In genomic region chr16:81237942-81238295, GRCh38 we compare ENCODE assay signal across 14 cellular contexts. TPM values are rescaled to one million over a fixed set of nuclear protein-coding genes. Genes with fewer than 3 reads are reported as not detected.
A peak's percentile ranks its signal among the peaks of the same experiment; 100 is the strongest.
DNase-seq lines count a peak whose midpoint lies in the region; ATAC-seq and TF ChIP-seq lines count a peak whose summit lies in the region.
"Had no signal": no experiment of that assay in that cellular context is flagged by ENCODE, and none has a peak within 500 bp of the region (broad histone marks: within the 10 kb centered on the region; RNA-seq: fewer than 3 reads in every experiment).

No MANE protein-coding gene starts in this region.

- H3K4me3 ChIP-seq in HUES48 (ENCODE audit: low read depth, low read length) (peak overlapping the region; percentile 50; the same call in 1 of the 2 replicates), choroid plexus epithelial cell (ENCODE audit: low read depth, low read length) (peak overlapping the region; percentile 55), lower lobe of right lung (no peak overlapping the region), stomach smooth muscle (ENCODE audit: low read length in 2 of 2) (peak overlapping the region; percentile 63 to 69)

- H3K27me3 ChIP-seq in HUES48 (ENCODE audit: control insufficient read depth, insufficient read depth, low read length) (no peaks in the 10 kb centered on the region), lower lobe of right lung (ENCODE audit: low read depth) (no peaks in the 10 kb centered on the region), stomach smooth muscle (ENCODE audit: control insufficient read depth in 1 of 2, insufficient read depth in 2 of 2, low read length in 2 of 2) (no peaks in the 10 kb centered on the region)
- H3K27me3 ChIP-seq: ovary had no signal

- H3K4me1 ChIP-seq in HUES48 (ENCODE audit: control insufficient read depth, insufficient read depth, low read length) (peaks cover 23% of the 10 kb centered on the region), lower lobe of right lung (peaks cover 5% of the 10 kb centered on the region), stomach smooth muscle (ENCODE audit: control insufficient read depth, insufficient read depth, low read length) (peaks cover 9% of the 10 kb centered on the region)

- intact Hi-C loops in lower lobe of right lung (cut with DNase I), result no loop called here

- DNase-seq in choroid plexus epithelial cell (ENCODE audit: low read depth) (no peak), lower lobe of right lung (no peak), NCI-H1436 treated with DMSO at 0.1 percent for 48 hours (lab: John Stamatoyannopoulos, UW) (no peak), Kasumi-1 (lab: John Stamatoyannopoulos, UW) (no peak), SIG-M5 (lab: John Stamatoyannopoulos, UW) (no peak)
- DNase-seq in activated effector memory CD4-positive, alpha-beta T cell treated with Interleukin-2 at 50 U/mL for 16 hours, result no peak
- DNase-seq: activated CD8-positive, alpha-beta memory T cell treated with anti-CD3 and anti-CD28 coated beads, Interleukin-2, amount 10 ng/mL, durations not matched to agents 7 days and 5 days; activated naive CD8-positive, alpha-beta T cell treated with anti-CD3 and anti-CD28 coated beads, Interleukin-2, amount 50 U/mL, for 24 hours; immature natural killer cell; T-helper 2 cell; trophoblast cell had no signal

- no peaks in the 10 kb centered on the region for H3K36me3 ChIP-seq in HUES48 (ENCODE audit: control insufficient read depth, insufficient read depth, low read length)
- no peaks in the 10 kb centered on the region for H3K36me3 ChIP-seq in lower lobe of right lung
- no peaks in the 10 kb centered on the region for H3K36me3 ChIP-seq in stomach smooth muscle (ENCODE audit: control insufficient read depth in 2 of 2, insufficient read depth in 2 of 2, low read length in 2 of 2)
- H3K36me3 ChIP-seq: ovary had no signal

- ATAC-seq in lower lobe of right lung, result no peak
- ATAC-seq: activated CD8-positive, alpha-beta memory T cell treated with anti-CD3 and anti-CD28 coated beads, Interleukin-2, amount 10 ng/mL, durations not matched to agents 7 days and 5 days; activated naive CD8-positive, alpha-beta T cell treated with anti-CD3 and anti-CD28 coated beads, Interleukin-2, amount 50 U/mL, for 24 hours had no signal

- H3K27ac ChIP-seq in HUES48 (ENCODE audit: low read depth, low read length), result peak overlapping the region; percentile 75
- peak overlapping the region; percentile 53 for H3K27ac ChIP-seq in lower lobe of right lung
- peak overlapping the region; percentile 87 for H3K27ac ChIP-seq in stomach smooth muscle (ENCODE audit: low read length)

- H3K9me3 ChIP-seq in HUES48 (ENCODE audit: control insufficient read depth, insufficient read depth, low read length) (no peaks in the 10 kb centered on the region), lower lobe of right lung (no peaks in the 10 kb centered on the region), stomach smooth muscle (ENCODE audit: control insufficient read depth in 2 of 2, low read length in 2 of 2) (no peaks in the 10 kb centered on the region)
- H3K9me3 ChIP-seq: ovary had no signal

- TF ChIP-seq CTCF in choroid plexus epithelial cell (conservative IDR thresholded peaks at IDR 0.05; ENCODE audit: low read depth, low read length) (no peak), lower lobe of right lung (IDR thresholded peaks at IDR 0.05) (no peak)

- H3K9ac ChIP-seq in HUES48 (ENCODE audit: low read depth, low read length) (peak overlapping the region; percentile 30; the same call in 1 of the 2 replicates), stomach smooth muscle (ENCODE audit: low read length in 2 of 2) (peak overlapping the region in 1 of 2 donors; percentile 86)

RNA-seq across cellular contexts. Expression of gene BCO1, which starts 0.6 kb away (rescaled TPM):
- total RNA-seq in lower lobe of right lung, result 0.74 TPM
- total RNA-seq: activated CD8-positive, alpha-beta memory T cell treated with anti-CD3 and anti-CD28 coated beads, Interleukin-2, amount 10 ng/mL, durations not matched to agents 7 days and 5 days had no signal
